ENCODE assay signal across 8 cellular contexts in the genomic region with DNA sequence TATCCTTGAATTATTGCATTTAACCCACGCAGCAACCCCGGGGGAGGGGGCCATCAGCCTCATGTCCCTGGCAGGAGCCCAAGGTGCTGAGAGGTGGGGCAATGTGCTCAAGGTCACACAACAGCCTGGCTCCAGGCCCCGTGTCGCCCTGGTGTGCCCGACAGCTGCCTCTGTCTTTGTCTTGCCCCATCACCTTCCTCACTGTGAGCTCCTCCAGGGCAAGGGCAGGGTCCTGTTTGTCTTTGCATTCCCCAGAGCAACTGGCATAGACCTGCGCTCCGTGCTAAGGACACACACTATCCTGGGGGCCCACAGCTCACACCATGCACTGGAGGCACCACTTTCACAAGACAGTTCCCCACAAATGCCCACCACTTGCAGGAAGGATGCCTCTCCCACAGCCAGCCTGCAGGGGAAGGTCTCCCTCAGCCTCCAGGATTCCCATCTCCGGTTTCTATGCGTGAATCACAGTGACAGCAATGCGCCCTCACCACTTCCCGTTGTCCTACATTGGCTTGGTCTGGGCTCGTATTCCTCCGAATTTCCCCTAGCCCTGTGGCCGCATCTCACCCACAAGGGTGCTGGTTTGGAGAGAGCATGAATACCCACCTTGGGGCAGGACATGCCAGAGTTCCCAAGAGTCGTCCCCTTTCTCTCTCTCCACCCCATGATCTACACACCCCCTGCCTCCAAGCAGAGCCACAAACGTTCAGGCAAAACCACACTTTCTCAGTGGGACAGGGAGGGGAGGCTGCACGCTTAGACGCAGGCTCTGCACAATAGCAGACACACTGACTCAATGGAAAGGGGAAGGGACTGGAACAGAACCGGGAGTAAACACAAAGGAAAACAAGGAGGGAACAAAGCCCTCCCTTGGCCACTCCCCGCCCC. TPM values are rescaled to one million over a fixed set of nuclear protein-coding genes. Genes with fewer than 3 reads are reported as not detected.
DNase-seq lines count a peak whose midpoint lies in the region; ATAC-seq and TF ChIP-seq lines count a peak whose summit lies in the region.

No MANE protein-coding gene starts in this region.

- H3K27me3 Mint-ChIP-seq in H9 (ENCODE audit: low read depth): no peaks in the 10 kb centered on the region
- H3K27me3 Mint-ChIP-seq in effector memory CD8-positive, alpha-beta T cell: no peaks in the 10 kb centered on the region

- H2BK20ac ChIP-seq in H9 (ENCODE audit: low read depth, low read length, poor library complexity, severe bottlenecking): no peak overlapping the region

- H4K5ac ChIP-seq in H9 (ENCODE audit: insufficient read length, low read depth, low read length): no peak overlapping the region

- peak overlapping the region; percentile 27 for H3K27ac ChIP-seq in H9 (ENCODE audit: insufficient read length, low read depth, low read length)
- H3K27ac ChIP-seq in SK-N-SH (ENCODE audit: low read depth in 2 of 2, low read length in 1 of 2): peak overlapping the region; percentile 80 to 96

- peaks cover 52% of the 10 kb centered on the region for H3F3A ChIP-seq in SK-N-SH (replicated peaks; ENCODE audit: insufficient read depth)

- H3K4me1 ChIP-seq in H9 (ENCODE audit: insufficient read depth, low read length): peaks cover 48% of the 10 kb centered on the region; the same call in 1 of the 2 replicates
- H3K4me1 ChIP-seq in SK-N-SH (ENCODE audit: control insufficient read depth in 1 of 2, insufficient read depth in 2 of 2, low read depth in 1 of 2, low read length in 1 of 2): peaks cover 53 to 64% of the 10 kb centered on the region in 2 experiments

- no peak overlapping the region for H3K23ac ChIP-seq in H9 (ENCODE audit: insufficient read length, low read depth, low read length)

- H2AFZ ChIP-seq in H9 (ENCODE audit: low read length) (no peak overlapping the region), SK-N-SH (ENCODE audit: low read depth) (no peak overlapping the region)

- H3K79me2 ChIP-seq in H9 (ENCODE audit: insufficient read depth, low read length) (peaks cover 26% of the 10 kb centered on the region; the same call in 1 of the 2 replicates), SK-N-SH (ENCODE audit: insufficient read depth) (peaks cover 87% of the 10 kb centered on the region)

- H2BK12ac ChIP-seq in H9 (ENCODE audit: insufficient read length, low read depth, low read length): no peak overlapping the region

- TF ChIP-seq CTCF in H9 (conservative IDR thresholded peaks at IDR 0.05) (no peak), SK-N-SH (IDR thresholded peaks at IDR 0.05) (peak; percentile 19; the same call in 1 of the 2 replicates)

- no peak overlapping the region for H3T11ph ChIP-seq in H9 (ENCODE audit: low read length)

- peak; percentile 49 for DNase-seq in H9
- DNase-seq in SK-N-SH: no peak
- peak in 2 of 3 experiments; percentile 35 to 38 for DNase-seq in effector memory CD8-positive, alpha-beta T cell
- peak; percentile 92 for DNase-seq in myocyte (ENCODE audit: low read depth)
- no peak for DNase-seq in stimulated activated CD8-positive, alpha-beta memory T cell treated with anti-CD3 and anti-CD28 coated beads, Interleukin-4, amount 100 ng/mL, for 48 hours
- no peak for DNase-seq in left lobe of liver (ENCODE audit: low spot score)

- TF ChIP-seq RAD21 in SK-N-SH (IDR thresholded peaks at IDR 0.05; ENCODE audit: low read length): no peak

- peak overlapping the region; percentile 85 for H3K14ac ChIP-seq in H9 (ENCODE audit: insufficient read depth, low read length)

- H4K91ac ChIP-seq in H9 (ENCODE audit: insufficient read length, low read depth, low read length): no peak overlapping the region

- peak overlapping the region; percentile 43 for H3K18ac ChIP-seq in H9 (ENCODE audit: insufficient read length, low read depth, low read length)

- no peak overlapping the region for H2BK5ac ChIP-seq in H9 (ENCODE audit: insufficient read length, low read length)

- H2BK120ac ChIP-seq in H9 (ENCODE audit: low read depth, low read length, poor library complexity, severe bottlenecking): no peak overlapping the region

- H4K8ac ChIP-seq in H9 (replicated peaks; ENCODE audit: insufficient read length, low read depth, low read length): no peak overlapping the region

- H3K4me2 ChIP-seq in H9 (ENCODE audit: insufficient read depth, insufficient read length, low read length) (peak overlapping the region; percentile 40), SK-N-SH (peak overlapping the region; percentile 69)

- H3K9me2 ChIP-seq in SK-N-SH: no peaks in the 10 kb centered on the region

- CTCF ChIA-PET in SK-N-SH (lab: Yijun Ruan, JAX): interaction anchor here (2.1 to 4.3 kb wide), 2 partner anchors 23 to 36 kb away, joined by 8 to 21 read pairs; no protein-coding TSS in a partner anchor

- H2BK15ac ChIP-seq in H9 (ENCODE audit: low read depth, low read length): no peak overlapping the region

- H3K27ac Mint-ChIP-seq in H9: peak overlapping the region; percentile 98
- H3K27ac Mint-ChIP-seq in effector memory CD8-positive, alpha-beta T cell: peak overlapping the region; percentile 95 to 99

- no peak overlapping the region for H3K56ac ChIP-seq in H9 (ENCODE audit: insufficient read length, low read depth, low read length)

- H2AK5ac ChIP-seq in H9 (ENCODE audit: insufficient read length, low read length): no peak overlapping the region

- H3K9ac ChIP-seq in H9 (ENCODE audit: extremely low read depth, insufficient read length, low read length) (no peak overlapping the region), SK-N-SH (peak overlapping the region; percentile 83)

- peak overlapping the region; percentile 3 to 45; a peak in 3 of 4 replicates for H3K4me3 ChIP-seq in SK-N-SH (ENCODE audit: low read depth in 2 of 2, low read length in 1 of 2)

- H3K36me3 Mint-ChIP-seq in H9 (ENCODE audit: insufficient read depth in 1 of 3, low read depth in 3 of 3): peaks cover 14 to 24% (median 21%) of the 10 kb centered on the region in 3 experiments
- peaks cover 76% of the 10 kb centered on the region for H3K36me3 Mint-ChIP-seq in effector memory CD8-positive, alpha-beta T cell (ENCODE audit: insufficient read depth)

- H3K79me1 ChIP-seq in H9 (ENCODE audit: insufficient read depth, low read depth, low read length, poor library complexity, severe bottlenecking): no peaks in the 10 kb centered on the region

- H3K27me3 ChIP-seq in H9 (ENCODE audit: insufficient read depth, low read length): no peaks in the 10 kb centered on the region
- H3K27me3 ChIP-seq in SK-N-SH (ENCODE audit: insufficient read depth): no peaks in the 10 kb centered on the region

- no peaks in the 10 kb centered on the region for H3K9me3 ChIP-seq in H9 (ENCODE audit: control insufficient read depth, low read depth, low read length)
- no peaks in the 10 kb centered on the region for H3K9me3 ChIP-seq in SK-N-SH

- TF ChIP-seq EP300 in SK-N-SH (IDR thresholded peaks at IDR 0.05; ENCODE audit: borderline replicate concordance in 1 of 2, low read depth in 1 of 2, low read length in 1 of 2): peak in 1 of 2 experiments; percentile 55; a peak in 1 of 4 replicates

- peaks cover 88 to 91% of the 10 kb centered on the region in 2 experiments for H3K4me1 Mint-ChIP-seq in H9
- H3K4me1 Mint-ChIP-seq in effector memory CD8-positive, alpha-beta T cell (ENCODE audit: low read depth in 2 of 2): peaks cover 82 to 90% of the 10 kb centered on the region in 2 donors

- POLR2A ChIA-PET in SK-N-SH (lab: Yijun Ruan, JAX): no interaction called here

- peak; percentile 22 for ATAC-seq in effector memory CD8-positive, alpha-beta T cell (replicated peaks)
- no peak for ATAC-seq in GM21825 (IDR thresholded peaks at IDR 0.05; ENCODE audit: unreplicated experiment)
- no peak for ATAC-seq in left lobe of liver
- ATAC-seq in HG03521 (IDR thresholded peaks at IDR 0.05; ENCODE audit: unreplicated experiment): no peak

- H3K36me3 ChIP-seq in SK-N-SH (replicated peaks in 1 of 2; ENCODE audit: control insufficient read depth in 1 of 2, insufficient read depth in 2 of 2, low read length in 1 of 2): peaks cover 0 to 6% of the 10 kb centered on the region in 2 experiments

- H4K20me1 ChIP-seq in H9 (ENCODE audit: control insufficient read depth, insufficient read depth, insufficient read length) (peaks cover 3% of the 10 kb centered on the region), SK-N-SH (ENCODE audit: insufficient read depth) (peaks cover 3% of the 10 kb centered on the region)

- no CpG with 5 or more reads among the region's 20 CpGs for WGBS in H9 (ENCODE audit: extremely low coverage, insufficient read length, low lambda C conversion rate)
- WGBS in SK-N-SH (ENCODE audit: low lambda C conversion rate): 29% methylated on average over 18 of the region's 20 CpGs

- no peak overlapping the region for H3K4ac ChIP-seq in H9 (ENCODE audit: low read depth, low read length)

- H3K23me2 ChIP-seq in H9 (ENCODE audit: insufficient read length, low read depth, low read length, poor library complexity, severe bottlenecking): peaks cover 4% of the 10 kb centered on the region

- H3K4me3 Mint-ChIP-seq in H9: peak overlapping the region; percentile 52 to 73
- peak overlapping the region; percentile 74 to 84 for H3K4me3 Mint-ChIP-seq in effector memory CD8-positive, alpha-beta T cell

- H3K9me3 Mint-ChIP-seq in H9: no peaks in the 10 kb centered on the region
- no peaks in the 10 kb centered on the region for H3K9me3 Mint-ChIP-seq in effector memory CD8-positive, alpha-beta T cell

TF ChIP-seq in SK-N-SH, 30 proteins besides CTCF, POLR2A, EP300 and RAD21 (continues in another document):
- TF ChIP-seq MEF2A (IDR thresholded peaks at IDR 0.05; ENCODE audit: borderline replicate concordance, low read depth): no peak

RNA-seq across cellular contexts. Expression of gene ITPRIP, which starts 10.3 kb away (rescaled TPM):
- total RNA-seq in H9 (2021): 22.2 and 22.5 TPM in 2 replicates
- polyA plus RNA-seq in SK-N-SH (2012; rRNA removed): 20.2 and 22.1 TPM in 2 replicates
- 10.5 and 13.0 TPM in 2 replicates for polyA plus RNA-seq in SK-N-SH (2012; cell fraction: cytosol; rRNA removed)
- 23.3 and 31.4 TPM in 2 replicates for polyA plus RNA-seq in SK-N-SH (2012; cell fraction: nucleus; rRNA removed)
- total RNA-seq in myocyte: 4.4 and 5.2 TPM in 2 replicates
- polyA plus RNA-seq in myocyte (2012): 11.3 TPM
- 4.5 TPM for total RNA-seq in left lobe of liver

RNA-seq across cellular contexts. Expression of gene CFAP58, which starts 25.6 kb away (rescaled TPM):
- total RNA-seq in H9 (2021): 0.63 and 0.88 TPM in 2 replicates
- polyA plus RNA-seq in SK-N-SH (2012; rRNA removed): 0.38 and 0.47 TPM in 2 replicates
- 0.52 and 0.86 TPM in 2 replicates for polyA plus RNA-seq in SK-N-SH (2012; cell fraction: cytosol; rRNA removed)
- 0.29 and 0.95 TPM in 2 replicates for polyA plus RNA-seq in SK-N-SH (2012; cell fraction: nucleus; rRNA removed)
- 0.56 and 0.62 TPM in 2 replicates for total RNA-seq in myocyte
- 0.13 TPM for polyA plus RNA-seq in myocyte (2012)
- total RNA-seq in left lobe of liver: 0.15 TPM

RNA-seq across cellular contexts. Expression of gene GSTO2, which starts 59.0 kb away (rescaled TPM):
- total RNA-seq in H9 (2021): 12.0 and 14.5 TPM in 2 replicates
- polyA plus RNA-seq in SK-N-SH (2012; rRNA removed): 0.47 and 0.49 TPM in 2 replicates
- 0.33 and 0.46 TPM in 2 replicates for polyA plus RNA-seq in SK-N-SH (2012; cell fraction: cytosol; rRNA removed)
- 0.58 and 0.73 TPM in 2 replicates for polyA plus RNA-seq in SK-N-SH (2012; cell fraction: nucleus; rRNA removed)
- not detected in 2 replicates for total RNA-seq in myocyte
- 0.21 TPM for polyA plus RNA-seq in myocyte (2012)
- total RNA-seq in left lobe of liver: 2.9 TPM

Comparison
In these comparisons a context has a peak if more than half of its experiments do, and no peak if none do; other contexts are left out.
1. DNase-seq: peak in H9 (single experiment), effector memory CD8-positive, alpha-beta T cell (2 of 3) and myocyte (single experiment); none in SK-N-SH (single experiment), stimulated activated CD8-positive, alpha-beta memory T cell treated with anti-CD3 and anti-CD28 coated beads, Interleukin-4, amount 100 ng/mL, for 48 hours (single experiment) and left lobe of liver (single experiment).